Comparison of ENCODE assay signal across 25 cellular contexts in genomic region chr9:132858756-132859155, GRCh38.
"Had no signal": no experiment of that assay in that cellular context is flagged by ENCODE, and none has a peak within 500 bp of the region (broad histone marks: within the 10 kb centered on the region; RNA-seq: fewer than 3 reads in every experiment).

No MANE protein-coding gene starts in this region.

- H3K9me3 Mint-ChIP-seq: activated T-helper 17 cell treated with anti-CD3 and anti-CD28 coated beads, Interleukin-2, amount 50 U/mL, for 72 hours; dendritic cell treated with granulocyte-macrophage colony-stimulating factor and Interleukin-4, amounts not matched to agents 40 ng/mL and 50 ng/mL, for 4 days; endodermal cell; nephron; stimulated activated effector memory CD8-positive, alpha-beta T cell treated with anti-CD3 and anti-CD28 coated beads, Interleukin-12 subunit alpha, Interleukin-12 subunit beta, amount 100 ng/mL, for 72 hours; T-helper 2 cell treated with Interferon-gamma antibody and Interleukin-4, amounts not matched to agents 5 μg/mL and 100 μg/mL, for 36 hours had no signal

- H3K4me1 Mint-ChIP-seq: activated T-helper 17 cell treated with anti-CD3 and anti-CD28 coated beads, Interleukin-2, amount 50 U/mL, for 72 hours had no signal

- H3K9me3 ChIP-seq: esophagus squamous epithelium, neutrophil, right lobe of liver, thoracic aorta, uterus had no signal

- H3K4me1 ChIP-seq: right lobe of liver, uterus had no signal

- H3K36me3 Mint-ChIP-seq: stimulated activated effector memory CD8-positive, alpha-beta T cell treated with anti-CD3 and anti-CD28 coated beads, Interleukin-12 subunit alpha, Interleukin-12 subunit beta, amount 100 ng/mL, for 72 hours had no signal

- H3K27ac Mint-ChIP-seq: activated CD4-positive, alpha-beta T cell treated with anti-CD3 and anti-CD28 coated beads for 36 hours; activated T-helper 17 cell treated with anti-CD3 and anti-CD28 coated beads, Interleukin-2, amount 50 U/mL, for 72 hours; dendritic cell treated with granulocyte-macrophage colony-stimulating factor and Interleukin-4, amounts not matched to agents 40 ng/mL and 50 ng/mL, for 4 days; endodermal cell; progenitor cell of endocrine pancreas; stimulated activated effector memory CD8-positive, alpha-beta T cell treated with anti-CD3 and anti-CD28 coated beads, Interleukin-12 subunit alpha, Interleukin-12 subunit beta, amount 100 ng/mL, for 72 hours; T-helper 2 cell treated with Interferon-gamma antibody and Interleukin-4, amounts not matched to agents 5 μg/mL and 100 μg/mL, for 36 hours had no signal

- H3K27me3 ChIP-seq: right lobe of liver, uterus had no signal

- H3K27ac ChIP-seq: esophagus squamous epithelium, neutrophil, right lobe of liver, thoracic aorta, uterus had no signal

- H3K36me3 ChIP-seq: esophagus squamous epithelium, neutrophil, right lobe of liver, thoracic aorta, uterus had no signal

- H3K27me3 Mint-ChIP-seq: activated CD4-positive, alpha-beta T cell treated with anti-CD3 and anti-CD28 coated beads for 36 hours had no signal

- DNase-seq: activated CD4-positive, alpha-beta T cell treated with anti-CD3 and anti-CD28 coated beads for 36 hours; activated CD4-positive, alpha-beta T cell treated with anti-CD3 and anti-CD28 coated beads, Interleukin-2, amount 50 U/mL, for 48 hours; activated CD4-positive, CD25-positive, alpha-beta regulatory T cell; activated CD8-positive, alpha-beta memory T cell treated with anti-CD3 and anti-CD28 coated beads, Interleukin-2, amount 50 U/mL, for 4 hours; activated gamma-delta T cell treated with Interleukin-2 at 50 U/mL for 16 hours; activated naive CD4-positive, alpha-beta T cell treated with anti-CD3 and anti-CD28 coated beads, Interleukin-2, amount 50 U/mL, for 16 hours; activated T-cell treated with anti-CD3 and anti-CD28 coated beads, Interleukin-2, amount 50 U/mL, for 1 hour; central memory CD4-positive, alpha-beta T cell; endodermal cell; esophagus squamous epithelium; left ventricle myocardium superior; right lobe of liver; small intestine; stimulated activated CD4-positive, alpha-beta T cell treated with anti-CD3 and anti-CD28 coated beads, Interleukin-4, amount 100 ng/mL, for 24 hours; T-helper 1 cell; trophoblast cell; uterus had no signal

- H3K4me3 ChIP-seq: esophagus squamous epithelium, right lobe of liver, thoracic aorta, uterus had no signal

- H3K4me3 Mint-ChIP-seq: activated CD4-positive, alpha-beta T cell treated with anti-CD3 and anti-CD28 coated beads for 36 hours; activated T-helper 17 cell treated with anti-CD3 and anti-CD28 coated beads, Interleukin-2, amount 50 U/mL, for 72 hours; dendritic cell treated with granulocyte-macrophage colony-stimulating factor and Interleukin-4, amounts not matched to agents 40 ng/mL and 50 ng/mL, for 4 days; endodermal cell; nephron; stimulated activated effector memory CD8-positive, alpha-beta T cell treated with anti-CD3 and anti-CD28 coated beads, Interleukin-12 subunit alpha, Interleukin-12 subunit beta, amount 100 ng/mL, for 72 hours; T-helper 2 cell treated with Interferon-gamma antibody and Interleukin-4, amounts not matched to agents 5 μg/mL and 100 μg/mL, for 36 hours had no signal

- ATAC-seq: activated CD4-positive, alpha-beta T cell treated with anti-CD3 and anti-CD28 coated beads for 36 hours; activated T-helper 17 cell treated with anti-CD3 and anti-CD28 coated beads, Interleukin-2, amount 50 U/mL, for 72 hours; left ventricle myocardium superior; right lobe of liver; stimulated activated effector memory CD8-positive, alpha-beta T cell treated with anti-CD3 and anti-CD28 coated beads, Interleukin-12 subunit alpha, Interleukin-12 subunit beta, amount 100 ng/mL, for 72 hours had no signal
